8 cellular contexts compared by ENCODE assay signal in genomic region chr1:172532700-172533510, GRCh38. TPM values are rescaled to one million over a fixed set of nuclear protein-coding genes. Genes with fewer than 3 reads are reported as not detected.
A peak's percentile ranks its signal among the peaks of the same experiment; 100 is the strongest.
DNase-seq lines count a peak whose midpoint lies in the region; ATAC-seq and TF ChIP-seq lines count a peak whose summit lies in the region.

TSS of gene SUCO (plus strand) at chr1:172533150. CDS start at chr1:172533436, 286 bp downstream.

- POLR2A ChIA-PET in activated CD4-positive, alpha-beta T cell treated with anti-CD3 and anti-CD28 coated beads, Interleukin-2, amount 10 ng/mL, durations not matched to agents 7 days and 5 days (lab: Charles Lee) = interaction anchor here (0.6 to 0.7 kb wide), 3 partner anchors 10 to 413 kb away, joined by 3 to 5 read pairs (median 5); no protein-coding TSS in a partner anchor

- TF ChIP-seq CTCF in coronary artery (IDR thresholded peaks at IDR 0.05) = no peak

- H3K4me1 Mint-ChIP-seq in activated CD4-positive, alpha-beta T cell treated with anti-CD3 and anti-CD28 coated beads, Interleukin-2, amount 10 ng/mL, durations not matched to agents 7 days and 5 days = peaks cover 49% of the 10 kb centered on the region

- H3K4me3 ChIP-seq in BLaER1 (peak within 1 kb of the TSS; percentile 81), coronary artery (peak within 1 kb of the TSS; percentile 81)

- H3K4me2 ChIP-seq in BLaER1 = peak within 1 kb of the TSS; percentile 84

- H3K27ac ChIP-seq in BLaER1 (peak within 1 kb of the TSS; percentile 86), coronary artery (peak within 1 kb of the TSS; percentile 95 to 98)

- H4K20me1 ChIP-seq in BLaER1 = peaks cover 45% of the 10 kb centered on the region

- no peaks in the 10 kb centered on the region for H3K27me3 ChIP-seq in BLaER1

- peaks cover 32% of the 10 kb centered on the region for H3K4me1 ChIP-seq in BLaER1

- peaks cover 10% of the 10 kb centered on the region for H3K36me3 Mint-ChIP-seq in activated CD4-positive, alpha-beta T cell treated with anti-CD3 and anti-CD28 coated beads, Interleukin-2, amount 10 ng/mL, durations not matched to agents 7 days and 5 days (ENCODE audit: low read depth)

- H3K9me3 Mint-ChIP-seq in activated CD4-positive, alpha-beta T cell treated with anti-CD3 and anti-CD28 coated beads, Interleukin-2, amount 10 ng/mL, durations not matched to agents 7 days and 5 days = no peaks in the 10 kb centered on the region

- H3K9me3 ChIP-seq in BLaER1 = no peaks in the 10 kb centered on the region

- CTCF ChIA-PET in activated CD4-positive, alpha-beta T cell treated with anti-CD3 and anti-CD28 coated beads, Interleukin-2, amount 10 ng/mL, durations not matched to agents 7 days and 5 days (lab: Charles Lee) = interaction anchor here (0.6 to 1.5 kb wide), 7 partner anchors 11 to 1483 kb away, joined by 3 to 6 read pairs (median 3); no protein-coding TSS in a partner anchor

- DNase-seq in NCI-H69 (lab: John Stamatoyannopoulos, UW) = peak; percentile 99
- DNase-seq in activated CD4-positive, alpha-beta T cell treated with anti-CD3 and anti-CD28 coated beads, Interleukin-2, amount 10 ng/mL, durations not matched to agents 7 days and 5 days = peak; percentile 100
- DNase-seq in coronary artery (ENCODE audit: low spot score) = peak; percentile 100
- DNase-seq in left kidney (ENCODE audit: low read depth, low spot score) = peak; percentile 100
- DNase-seq in stimulated activated CD4-positive, alpha-beta T cell treated with anti-CD3 and anti-CD28 coated beads, Interleukin-2, amount 100 ng/mL, for 24 hours = peak; percentile 99 to 100

- H3K9ac ChIP-seq in BLaER1 = peak within 1 kb of the TSS; percentile 91

- H3K4me3 Mint-ChIP-seq in activated CD4-positive, alpha-beta T cell treated with anti-CD3 and anti-CD28 coated beads, Interleukin-2, amount 10 ng/mL, durations not matched to agents 7 days and 5 days = peak within 1 kb of the TSS; percentile 96

- H3K27ac Mint-ChIP-seq in activated CD4-positive, alpha-beta T cell treated with anti-CD3 and anti-CD28 coated beads, Interleukin-2, amount 10 ng/mL, durations not matched to agents 7 days and 5 days = peak within 1 kb of the TSS; percentile 100

- H3K27me3 Mint-ChIP-seq in activated CD4-positive, alpha-beta T cell treated with anti-CD3 and anti-CD28 coated beads, Interleukin-2, amount 10 ng/mL, durations not matched to agents 7 days and 5 days = peaks cover 12% of the 10 kb centered on the region

- ATAC-seq in GM19328 (IDR thresholded peaks at IDR 0.05; ENCODE audit: unreplicated experiment) = peak; percentile 84
- ATAC-seq in HG03520 (IDR thresholded peaks at IDR 0.05; ENCODE audit: unreplicated experiment) = peak; percentile 80

- H3K36me3 ChIP-seq in BLaER1 = peaks cover 7% of the 10 kb centered on the region; the same call in 1 of the 2 replicates

RNA-seq across cellular contexts. Expression of gene SUCO, which starts in this region (rescaled TPM):
- total RNA-seq in activated CD4-positive, alpha-beta T cell treated with anti-CD3 and anti-CD28 coated beads, Interleukin-2, amount 10 ng/mL, durations not matched to agents 7 days and 5 days = 10 to 100 TPM; 31.4 to 38.3 TPM

Comparison
In these comparisons a context has a peak if more than half of its experiments do, and no peak if none do; other contexts are left out.
1. Peak in every context shown above with its lines: DNase-seq, ATAC-seq, H3K4me3 ChIP-seq and H3K27ac ChIP-seq.